ENCODE assay signal across 12 cellular contexts in the genomic region with DNA sequence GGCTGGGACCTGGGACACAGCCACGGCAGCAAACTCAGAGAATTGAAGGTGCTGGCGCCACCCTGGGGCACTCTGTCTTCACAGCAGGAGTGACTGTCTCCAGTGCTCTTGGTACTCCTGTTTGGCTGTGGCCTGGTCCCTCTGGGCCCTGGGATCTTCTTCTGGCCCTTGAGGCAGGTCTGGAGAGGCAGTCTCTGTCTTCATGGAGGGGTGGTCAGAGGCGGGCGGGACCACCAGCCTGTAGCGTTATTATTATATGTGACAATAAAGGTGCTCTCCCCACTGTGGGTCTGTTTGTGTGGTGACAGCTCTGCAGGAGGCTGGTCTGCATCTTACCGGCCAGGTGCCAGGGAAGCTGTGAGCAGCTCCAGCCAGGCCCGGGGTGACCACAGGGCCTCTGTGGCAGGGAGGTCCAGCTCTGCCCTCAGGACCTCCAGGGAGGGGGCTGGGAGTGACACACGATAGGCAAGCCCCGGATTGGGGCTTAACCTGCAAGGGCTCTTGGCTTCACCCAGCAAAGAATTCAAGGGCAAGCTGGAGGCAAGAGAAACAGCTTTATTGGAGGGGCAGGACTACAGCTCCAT.
DNase-seq lines count a peak whose midpoint lies in the region; ATAC-seq and TF ChIP-seq lines count a peak whose summit lies in the region.
"Had no signal": no experiment of that assay in that cellular context is flagged by ENCODE, and none has a peak within 500 bp of the region (broad histone marks: within the 10 kb centered on the region; RNA-seq: fewer than 3 reads in every experiment).

No MANE protein-coding gene starts in this region.

- no peak for ATAC-seq in GM18861 (IDR thresholded peaks at IDR 0.05; ENCODE audit: unreplicated experiment)

- TF ChIP-seq POLR2A in Peyer's patch (IDR thresholded peaks at IDR 0.05) (no peak), suprapubic skin (IDR thresholded peaks at IDR 0.05) (no peak)

- TF ChIP-seq EP300 in suprapubic skin (IDR thresholded peaks at IDR 0.05): no peak

- no peaks in the 10 kb centered on the region for H3K27me3 ChIP-seq in Peyer's patch
- peaks cover 45% of the 10 kb centered on the region for H3K27me3 ChIP-seq in suprapubic skin

- no peak overlapping the region for H3K27ac ChIP-seq in Peyer's patch
- H3K27ac ChIP-seq in suprapubic skin: no peak overlapping the region
- H3K27ac ChIP-seq: GM23248, parathyroid adenoma had no signal

- H3K4me1 ChIP-seq in Peyer's patch: no peaks in the 10 kb centered on the region
- H3K4me1 ChIP-seq in suprapubic skin: no peaks in the 10 kb centered on the region
- H3K4me1 ChIP-seq: parathyroid adenoma had no signal

- H3K4me3 ChIP-seq in Peyer's patch (no peak overlapping the region), epithelial cell of proximal tubule (ENCODE audit: low read depth, low read length) (no peak overlapping the region), suprapubic skin (no peak overlapping the region)
- H3K4me3 ChIP-seq: GM23248 had no signal

- no peaks in the 10 kb centered on the region for H3K36me3 ChIP-seq in Peyer's patch
- no peaks in the 10 kb centered on the region for H3K36me3 ChIP-seq in suprapubic skin

- DNase-seq in activated CD8-positive, alpha-beta memory T cell treated with anti-CD3 and anti-CD28 coated beads, Interleukin-2, amount 50 U/mL, for 48 hours: peak; percentile 39
- no peak for DNase-seq in activated CD8-positive, alpha-beta memory T cell treated with anti-CD3 and anti-CD28 coated beads for 24 hours
- DNase-seq in Peyer's patch (peak in 2 of 3 donors; percentile 32 to 41), epithelial cell of proximal tubule (ENCODE audit: low read depth) (no peak), suprapubic skin (ENCODE audit: low spot score in 2 of 2) (peak; percentile 50 to 60), NCI-H748 treated with DMSO at 0.1 percent for 48 hours (lab: John Stamatoyannopoulos, UW) (no peak)
- DNase-seq in stimulated activated CD4-positive, alpha-beta T cell treated with anti-CD3 and anti-CD28 coated beads, Interleukin-12 subunit alpha, Interleukin-12 subunit beta, amount 100 ng/mL, for 4 hours: no peak
- DNase-seq: activated CD4-positive, alpha-beta memory T cell treated with anti-CD3 and anti-CD28 coated beads for 36 hours; GM23248; trophoblast cell had no signal

- H3K9me3 ChIP-seq in Peyer's patch (no peaks in the 10 kb centered on the region), suprapubic skin (no peaks in the 10 kb centered on the region)

- TF ChIP-seq CTCF in Peyer's patch (IDR thresholded peaks at IDR 0.05) (no peak), epithelial cell of proximal tubule (conservative IDR thresholded peaks at IDR 0.05; ENCODE audit: low read depth, low read length) (peak; percentile 7), suprapubic skin (IDR thresholded peaks at IDR 0.05) (no peak)

- 40% methylated on average over 2 of the region's 9 CpGs for WGBS in suprapubic skin

Comparison
In these comparisons a context has a peak if more than half of its experiments do, and no peak if none do; other contexts are left out.
1. DNase-seq: peak in activated CD8-positive, alpha-beta memory T cell treated with anti-CD3 and anti-CD28 coated beads, Interleukin-2, amount 50 U/mL, for 48 hours (single experiment), Peyer's patch (2 of 3) and suprapubic skin (2 of 2); none in activated CD8-positive, alpha-beta memory T cell treated with anti-CD3 and anti-CD28 coated beads for 24 hours (single experiment), epithelial cell of proximal tubule (single experiment), stimulated activated CD4-positive, alpha-beta T cell treated with anti-CD3 and anti-CD28 coated beads, Interleukin-12 subunit alpha, Interleukin-12 subunit beta, amount 100 ng/mL, for 4 hours (single experiment) and NCI-H748 treated with DMSO at 0.1 percent for 48 hours (single experiment).